ENCODE assay signal across 8 cellular contexts in the genomic region with DNA sequence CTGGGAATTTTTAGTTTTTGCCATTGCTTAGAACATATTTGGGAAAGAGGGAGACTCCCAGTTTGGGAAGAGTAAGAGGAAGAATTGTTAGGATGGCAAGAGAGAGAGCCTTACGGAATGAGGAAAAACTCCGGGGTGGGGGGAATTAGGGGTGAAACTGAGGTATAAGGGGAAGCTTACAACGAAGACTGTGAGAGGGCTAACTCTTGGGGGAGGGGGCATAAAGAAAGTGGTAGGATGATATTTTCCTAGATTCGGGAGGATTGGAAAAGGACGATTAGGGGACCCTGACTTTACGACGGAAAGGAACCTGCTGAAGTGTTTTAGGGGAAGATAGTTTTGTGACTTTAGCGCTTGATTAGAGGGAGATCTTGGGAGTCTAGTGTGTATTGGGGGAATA. TPM values are rescaled to one million over a fixed set of nuclear protein-coding genes. Genes with fewer than 3 reads are reported as not detected.
DNase-seq lines count a peak whose midpoint lies in the region; ATAC-seq and TF ChIP-seq lines count a peak whose summit lies in the region.

No MANE protein-coding gene starts in this region.

- H3K27me3 Mint-ChIP-seq in CD4-positive, alpha-beta memory T cell: no peaks in the 10 kb centered on the region
- no peaks in the 10 kb centered on the region for H3K27me3 Mint-ChIP-seq in neural crest cell (ENCODE audit: low read depth)

- H3K4me3 Mint-ChIP-seq in CD4-positive, alpha-beta memory T cell: peak overlapping the region; percentile 85 to 96 (median 94)
- H3K4me3 Mint-ChIP-seq in neural crest cell: peak overlapping the region; percentile 98

- intact Hi-C loops in CD4-positive, alpha-beta memory T cell (cut with micrococcal nuclease): no loop called here

- WGBS in ectodermal cell, 2 experiments: 0 to 1% methylated on average over 8 of the region's 8 CpGs

- H3K27ac Mint-ChIP-seq in CD4-positive, alpha-beta memory T cell: peak overlapping the region; percentile 93 to 98 (median 96)
- peak overlapping the region; percentile 97 for H3K27ac Mint-ChIP-seq in neural crest cell (ENCODE audit: unreplicated experiment)

- DNase-seq in CD4-positive, alpha-beta memory T cell: peak in 1 of 5 donors; percentile 25
- DNase-seq in NB4 (ENCODE audit: low read depth) (peak; percentile 13), neural crest cell (ENCODE audit: low read depth, low spot score) (no peak), D341Med (ENCODE audit: low spot score) (no peak), foreskin melanocyte (no peak), amniotic stem cell (lab: John Stamatoyannopoulos, UW) (no peak)

- H3K4me1 ChIP-seq in CD4-positive, alpha-beta memory T cell (ENCODE audit: insufficient read depth, low read length): peaks cover 27% of the 10 kb centered on the region
- H3K4me1 ChIP-seq in ectodermal cell (ENCODE audit: control insufficient read depth, insufficient read depth, low read length): no peaks in the 10 kb centered on the region

- POLR2A ChIA-PET in CD4-positive, alpha-beta memory T cell (lab: Charles Lee; ENCODE audit: partially characterized antibody): no interaction called here

- TF ChIP-seq POLR2A in NB4 (IDR thresholded peaks at IDR 0.05; ENCODE audit: extremely low read depth, insufficient read length): no peak

- no peaks in the 10 kb centered on the region for H3K9me3 Mint-ChIP-seq in CD4-positive, alpha-beta memory T cell
- H3K9me3 Mint-ChIP-seq in neural crest cell: no peaks in the 10 kb centered on the region

- no peaks in the 10 kb centered on the region for H3K9me3 ChIP-seq in CD4-positive, alpha-beta memory T cell (ENCODE audit: control insufficient read depth in 1 of 2, low read length in 2 of 2)
- no peaks in the 10 kb centered on the region for H3K9me3 ChIP-seq in ectodermal cell (ENCODE audit: control insufficient read depth, low read length)

- TF ChIP-seq CTCF in NB4 (IDR thresholded peaks at IDR 0.05; ENCODE audit: low read depth, low read length) (no peak), neural crest cell (conservative IDR thresholded peaks at IDR 0.05) (no peak)

- H3K36me3 Mint-ChIP-seq in CD4-positive, alpha-beta memory T cell: peaks cover 0 to 18% of the 10 kb centered on the region in 2 donors
- H3K36me3 Mint-ChIP-seq in neural crest cell (ENCODE audit: low read depth): no peaks in the 10 kb centered on the region

- H3K4me1 Mint-ChIP-seq in CD4-positive, alpha-beta memory T cell: peaks cover 6 to 48% (median 11%) of the 10 kb centered on the region in 4 donors
- H3K4me1 Mint-ChIP-seq in neural crest cell: peaks cover 30% of the 10 kb centered on the region

- ATAC-seq in GM18498 (IDR thresholded peaks at IDR 0.05; ENCODE audit: unreplicated experiment): no peak

- H3K27ac ChIP-seq in CD4-positive, alpha-beta memory T cell (ENCODE audit: low read depth, low read length): peak overlapping the region; percentile 82
- H3K27ac ChIP-seq in ectodermal cell (ENCODE audit: insufficient read depth, low read depth, low read length, poor library complexity, severe bottlenecking): peak overlapping the region; percentile 92

- H3K27me3 ChIP-seq in CD4-positive, alpha-beta memory T cell (ENCODE audit: insufficient read depth, low read length): no peaks in the 10 kb centered on the region
- no peaks in the 10 kb centered on the region for H3K27me3 ChIP-seq in ectodermal cell (ENCODE audit: control insufficient read depth, insufficient read depth, low read length, poor library complexity, severe bottlenecking)

- peak overlapping the region; percentile 66 to 69 for H3K4me3 ChIP-seq in CD4-positive, alpha-beta memory T cell (ENCODE audit: low read length in 2 of 2)
- peak overlapping the region; percentile 91 for H3K4me3 ChIP-seq in NB4 (ENCODE audit: low read depth, low read length)
- H3K4me3 ChIP-seq in ectodermal cell (ENCODE audit: insufficient read depth, low read depth, low read length): peak overlapping the region; percentile 71

- CTCF ChIA-PET in CD4-positive, alpha-beta memory T cell (lab: Charles Lee; ENCODE audit: partially characterized antibody): no interaction called here

- no peaks in the 10 kb centered on the region for H3K36me3 ChIP-seq in CD4-positive, alpha-beta memory T cell (ENCODE audit: insufficient read depth, low read length)
- no peaks in the 10 kb centered on the region for H3K36me3 ChIP-seq in ectodermal cell (ENCODE audit: control insufficient read depth, insufficient read depth, low read length)

RNA-seq across cellular contexts. Expression of a gene that starts 0.6 kb away (rescaled TPM):
- 10 to 100 TPM; 23.0 to 23.8 TPM for total RNA-seq in CD4-positive, alpha-beta memory T cell
- 10 to 100 TPM; 15.7 to 16.9 TPM for polyA plus RNA-seq in CD4-positive, alpha-beta memory T cell
- polyA plus RNA-seq in ectodermal cell (2013, experiment 1 of 4): 97.4 TPM
- polyA plus RNA-seq in ectodermal cell (2013, experiment 2 of 4): 99.9 TPM
- 84.2 TPM for polyA plus RNA-seq in ectodermal cell (2013, experiment 3 of 4)
- 88.0 TPM for polyA plus RNA-seq in ectodermal cell (2013, experiment 4 of 4)
- 92.6 and 98.3 TPM in 2 replicates for total RNA-seq in neural crest cell
